Comparison of ENCODE assay signal across 8 cellular contexts in genomic region chr17:32486701-32487459, GRCh38. TPM values are rescaled to one million over a fixed set of nuclear protein-coding genes. Genes with fewer than 3 reads are reported as not detected.
DNase-seq lines count a peak whose midpoint lies in the region; ATAC-seq and TF ChIP-seq lines count a peak whose summit lies in the region.

Gene CDK5R1, plus strand, starts transcription at chr17:32486993. Its CDS starts 628 bp downstream, at chr17:32487621.

- H3K9ac ChIP-seq in KMS-11 (peak within 1 kb of the TSS; percentile 14; the same call in 1 of the 2 replicates), SU-DHL-6 (ENCODE audit: low read length) (peak within 1 kb of the TSS; percentile 64)

- H3K4me2 ChIP-seq in KMS-11: peak within 1 kb of the TSS; percentile 94
- peak within 1 kb of the TSS; percentile 43 for H3K4me2 ChIP-seq in SU-DHL-6 (ENCODE audit: low read depth, low read length, poor library complexity, severe bottlenecking)

- H3K4me1 ChIP-seq in KMS-11 (ENCODE audit: low read depth, poor library complexity, severe bottlenecking) (peaks cover 46% of the 10 kb centered on the region), right atrium auricular region (peaks cover 0 to 37% of the 10 kb centered on the region in 2 donors), psoas muscle (peaks cover 22% of the 10 kb centered on the region)

- no peak within 1 kb of the TSS for H3K4me3 ChIP-seq in KMS-11 (IDR thresholded peaks at IDR 0.05; ENCODE audit: insufficient read depth, low read depth, low read length)
- peak within 1 kb of the TSS; percentile 63 for H3K4me3 ChIP-seq in SU-DHL-6 (ENCODE audit: insufficient read depth, low read length, poor library complexity, severe bottlenecking)
- H3K4me3 ChIP-seq in right atrium auricular region: peak within 1 kb of the TSS; percentile 50 to 63
- H3K4me3 ChIP-seq in psoas muscle: peak within 1 kb of the TSS; percentile 66

- H4K20me1 ChIP-seq in KMS-11 (ENCODE audit: insufficient read depth) (no peaks in the 10 kb centered on the region), SU-DHL-6 (ENCODE audit: low read depth, low read length) (no peaks in the 10 kb centered on the region)

- H3K9me3 ChIP-seq in SU-DHL-6 (ENCODE audit: insufficient read depth, low read length) (no peaks in the 10 kb centered on the region), right atrium auricular region (no peaks in the 10 kb centered on the region), psoas muscle (no peaks in the 10 kb centered on the region)

- H3K27ac ChIP-seq in KMS-11 (no peak within 1 kb of the TSS), SU-DHL-6 (ENCODE audit: low read depth, low read length) (peak within 1 kb of the TSS; percentile 38; the same call in 1 of the 2 replicates), right atrium auricular region (peak within 1 kb of the TSS; percentile 81 to 84), psoas muscle (peak within 1 kb of the TSS; percentile 88)

- H3K36me3 ChIP-seq in KMS-11 (ENCODE audit: insufficient read depth) (no peaks in the 10 kb centered on the region), SU-DHL-6 (ENCODE audit: low read length) (0 out of 2 replicates have a peak, but pooled peaks cover 4% of the 10 kb centered on the region), right atrium auricular region (peaks cover 9% of the 10 kb centered on the region), psoas muscle (ENCODE audit: insufficient read depth in 1 of 2, low read depth in 1 of 2) (peaks cover 0 to 33% of the 10 kb centered on the region in 2 donors)

- H3K27me3 ChIP-seq in KMS-11 (ENCODE audit: insufficient read depth, low read depth) (no peaks in the 10 kb centered on the region), SU-DHL-6 (ENCODE audit: low read length) (no peaks in the 10 kb centered on the region), right atrium auricular region (no peaks in the 10 kb centered on the region), psoas muscle (ENCODE audit: insufficient read depth in 3 of 3, low read length in 2 of 3) (no peaks in the 10 kb centered on the region)

- intact Hi-C loops in psoas muscle (cut with DNase I): loop anchor here in 1 of 2 donors (10.0 kb wide), 1 partner anchor 268 kb away; no protein-coding TSS in a partner anchor

- 0 to 1% (median 0%) methylated on average over 15 to 135 of the region's 135 CpGs for WGBS in psoas muscle, 3 donors

- H2AFZ ChIP-seq in KMS-11 (ENCODE audit: low read depth): peak within 1 kb of the TSS; percentile 59
- peak within 1 kb of the TSS; percentile 51 for H2AFZ ChIP-seq in SU-DHL-6 (ENCODE audit: low read depth, low read length, severe bottlenecking)

- peak; percentile 89 for DNase-seq in DMS53 (lab: John Stamatoyannopoulos, UW)
- peak; percentile 33 for DNase-seq in amniotic epithelial cell (ENCODE audit: low read depth)
- peak; percentile 57 for DNase-seq in right atrium auricular region (ENCODE audit: low spot score)
- peak; percentile 73 to 86 for DNase-seq in psoas muscle
- no peak for DNase-seq in DMS153 (lab: John Stamatoyannopoulos, UW)

- ATAC-seq in GM21515 (IDR thresholded peaks at IDR 0.05; ENCODE audit: unreplicated experiment) (peak; percentile 46), psoas muscle (peak; percentile 32 to 53 (median 46))

- peaks cover 22% of the 10 kb centered on the region for H3F3A ChIP-seq in SU-DHL-6 (ENCODE audit: insufficient read depth)

- H3K9me2 ChIP-seq in SU-DHL-6 (replicated peaks; ENCODE audit: insufficient read depth, low read length): no peaks in the 10 kb centered on the region

- TF ChIP-seq CTCF in KMS-11 (conservative IDR thresholded peaks at IDR 0.05; ENCODE audit: low read depth, low read length) (no peak), SU-DHL-6 (IDR thresholded peaks at IDR 0.05; ENCODE audit: insufficient read depth, low read length, poor library complexity, severe bottlenecking) (no peak), right atrium auricular region (IDR thresholded peaks at IDR 0.05) (no peak), psoas muscle (IDR thresholded peaks at IDR 0.05) (no peak)

- H3K79me2 ChIP-seq in KMS-11 (ENCODE audit: insufficient read depth, low read depth): no peaks in the 10 kb centered on the region
- no peaks in the 10 kb centered on the region for H3K79me2 ChIP-seq in SU-DHL-6 (ENCODE audit: insufficient read depth, low read length)

RNA-seq across cellular contexts. Expression of gene CDK5R1, which starts in this region (rescaled TPM):
- total RNA-seq in right atrium auricular region (1 to 10 TPM in 1 of 2 donors, under 1 TPM in 1; 0.75 to 1.0 TPM), psoas muscle (1 to 10 TPM; 1.2 to 5.2 (median 2.5) TPM)
- polyA plus RNA-seq in psoas muscle: 1 to 10 TPM in 2 of 3 donors, under 1 TPM in 1; 0.44 to 2.1 (median 1.1) TPM
